In genomic region chr7:15489383-15489782, GRCh38 we compare ENCODE assay signal across 15 cellular contexts.
"Had no signal": no experiment of that assay in that cellular context is flagged by ENCODE, and none has a peak within 500 bp of the region (broad histone marks: within the 10 kb centered on the region; RNA-seq: fewer than 3 reads in every experiment).

No MANE protein-coding gene starts in this region.

- ATAC-seq: activated naive CD8-positive, alpha-beta T cell treated with anti-CD3 and anti-CD28 coated beads, Interleukin-2, amount 50 U/mL, for 24 hours; activated T-helper 17 cell treated with anti-CD3 and anti-CD28 coated beads, Interleukin-2, amount 50 U/mL, for 72 hours; foreskin keratinocyte; stimulated activated memory B cell treated with anti-CD40 and anti-IgM and Interleukin-4, amounts not matched to agents 10 μg/mL and 1 μg/mL and 100 μg/mL, for 72 hours had no signal

- DNase-seq: activated CD4-positive, alpha-beta T cell treated with anti-CD3 and anti-CD28 coated beads, Interleukin-2, amount 50 U/mL, for 48 hours; activated naive CD4-positive, alpha-beta T cell treated with anti-CD3 and anti-CD28 coated beads for 36 hours; activated naive CD8-positive, alpha-beta T cell treated with anti-CD3 and anti-CD28 coated beads, Interleukin-2, amount 50 U/mL, for 24 hours; esophagus squamous epithelium; foreskin keratinocyte; naive B cell; retina; stimulated activated CD4-positive, alpha-beta T cell treated with anti-CD3 and anti-CD28 coated beads, Interleukin-2, amount 100 ng/mL, for 48 hours; thyroid gland; WERI-Rb-1 had no signal

- H3K4me3 ChIP-seq: esophagus squamous epithelium, thyroid gland had no signal

- H3K27me3 Mint-ChIP-seq: activated naive CD8-positive, alpha-beta T cell treated with anti-CD3 and anti-CD28 coated beads, Interleukin-2, amount 50 U/mL, for 24 hours; activated T-helper 17 cell treated with anti-CD3 and anti-CD28 coated beads, Interleukin-2, amount 50 U/mL, for 72 hours; naive B cell; stimulated activated memory B cell treated with anti-CD40 and anti-IgM and Interleukin-4, amounts not matched to agents 10 μg/mL and 1 μg/mL and 100 μg/mL, for 72 hours had no signal

- H3K9me3 ChIP-seq: esophagus squamous epithelium, neutrophil, thyroid gland had no signal

- H3K4me1 Mint-ChIP-seq: activated naive CD8-positive, alpha-beta T cell treated with anti-CD3 and anti-CD28 coated beads, Interleukin-2, amount 50 U/mL, for 24 hours; activated T-helper 17 cell treated with anti-CD3 and anti-CD28 coated beads, Interleukin-2, amount 50 U/mL, for 72 hours; naive B cell; stimulated activated memory B cell treated with anti-CD40 and anti-IgM and Interleukin-4, amounts not matched to agents 10 μg/mL and 1 μg/mL and 100 μg/mL, for 72 hours had no signal

- H3K27me3 ChIP-seq: esophagus squamous epithelium, foreskin keratinocyte, neutrophil, thyroid gland had no signal

- H3K36me3 Mint-ChIP-seq: naive B cell; stimulated activated memory B cell treated with anti-CD40 and anti-IgM and Interleukin-4, amounts not matched to agents 10 μg/mL and 1 μg/mL and 100 μg/mL, for 72 hours had no signal

- H3K36me3 ChIP-seq: esophagus squamous epithelium, neutrophil, thyroid gland, WERI-Rb-1 had no signal

- H3K27ac ChIP-seq: esophagus squamous epithelium, foreskin keratinocyte, neutrophil, thyroid gland, WERI-Rb-1 had no signal

- H3K4me3 Mint-ChIP-seq: activated naive CD4-positive, alpha-beta T cell treated with anti-CD3 and anti-CD28 coated beads for 36 hours; activated naive CD8-positive, alpha-beta T cell treated with anti-CD3 and anti-CD28 coated beads, Interleukin-2, amount 50 U/mL, for 24 hours; activated T-helper 17 cell treated with anti-CD3 and anti-CD28 coated beads, Interleukin-2, amount 50 U/mL, for 72 hours; naive B cell; stimulated activated memory B cell treated with anti-CD40 and anti-IgM and Interleukin-4, amounts not matched to agents 10 μg/mL and 1 μg/mL and 100 μg/mL, for 72 hours had no signal

- H3K27ac Mint-ChIP-seq: activated naive CD4-positive, alpha-beta T cell treated with anti-CD3 and anti-CD28 coated beads for 36 hours; activated naive CD8-positive, alpha-beta T cell treated with anti-CD3 and anti-CD28 coated beads, Interleukin-2, amount 50 U/mL, for 24 hours; activated T-helper 17 cell treated with anti-CD3 and anti-CD28 coated beads, Interleukin-2, amount 50 U/mL, for 72 hours; naive B cell; stimulated activated memory B cell treated with anti-CD40 and anti-IgM and Interleukin-4, amounts not matched to agents 10 μg/mL and 1 μg/mL and 100 μg/mL, for 72 hours had no signal

- FAIRE-seq: astrocyte, urothelium cell line had no signal

- H3K4me1 ChIP-seq: esophagus squamous epithelium, foreskin keratinocyte, thyroid gland had no signal
